Comparison of ENCODE assay signal across 1 cellular context in the genomic region with DNA sequence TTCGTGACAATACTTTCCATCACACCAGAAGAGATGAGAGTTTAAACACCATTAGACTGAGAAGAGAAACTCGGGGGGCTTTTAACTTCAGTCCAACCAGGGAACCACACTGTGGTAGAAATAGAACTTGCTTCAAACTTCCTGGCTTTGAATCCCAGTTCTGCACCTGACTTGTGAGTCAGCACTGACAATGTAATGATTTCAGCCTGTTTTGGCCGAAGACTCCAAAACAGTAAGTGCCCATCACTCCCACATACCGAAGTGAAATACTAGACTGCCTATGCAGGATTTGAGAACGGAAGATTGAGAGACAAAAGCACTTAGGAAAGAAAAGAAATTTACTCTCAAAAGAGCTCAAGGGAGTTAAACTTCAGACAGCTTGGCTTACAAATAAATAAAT.
A peak's percentile ranks its signal among the peaks of the same experiment; 100 is the strongest.
TF ChIP-seq lines count a peak whose summit lies in the region.

No MANE protein-coding gene starts in this region.

TF ChIP-seq in SK-N-SH, 30 proteins besides CTCF, POLR2A, EP300 and RAD21 (continued from another document):
- no peak for TF ChIP-seq FOXM1 (IDR thresholded peaks at IDR 0.05; ENCODE audit: low read depth)
- peak; percentile 44 for TF ChIP-seq TCF12 (IDR thresholded peaks at IDR 0.05)
- TF ChIP-seq, protein P1, sequence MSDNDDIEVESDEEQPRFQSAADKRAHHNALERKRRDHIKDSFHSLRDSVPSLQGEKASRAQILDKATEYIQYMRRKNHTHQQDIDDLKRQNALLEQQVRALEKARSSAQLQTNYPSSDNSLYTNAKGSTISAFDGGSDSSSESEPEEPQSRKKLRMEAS (IDR thresholded peaks at IDR 0.05; ENCODE audit: low read depth): no peak
- no peak for TF ChIP-seq TAF1 (IDR thresholded peaks at IDR 0.05; ENCODE audit: borderline replicate concordance, low read depth, low read length)
- no peak for TF ChIP-seq MEF2A (IDR thresholded peaks at IDR 0.05; ENCODE audit: borderline replicate concordance, low read depth)
- TF ChIP-seq, protein P2, sequence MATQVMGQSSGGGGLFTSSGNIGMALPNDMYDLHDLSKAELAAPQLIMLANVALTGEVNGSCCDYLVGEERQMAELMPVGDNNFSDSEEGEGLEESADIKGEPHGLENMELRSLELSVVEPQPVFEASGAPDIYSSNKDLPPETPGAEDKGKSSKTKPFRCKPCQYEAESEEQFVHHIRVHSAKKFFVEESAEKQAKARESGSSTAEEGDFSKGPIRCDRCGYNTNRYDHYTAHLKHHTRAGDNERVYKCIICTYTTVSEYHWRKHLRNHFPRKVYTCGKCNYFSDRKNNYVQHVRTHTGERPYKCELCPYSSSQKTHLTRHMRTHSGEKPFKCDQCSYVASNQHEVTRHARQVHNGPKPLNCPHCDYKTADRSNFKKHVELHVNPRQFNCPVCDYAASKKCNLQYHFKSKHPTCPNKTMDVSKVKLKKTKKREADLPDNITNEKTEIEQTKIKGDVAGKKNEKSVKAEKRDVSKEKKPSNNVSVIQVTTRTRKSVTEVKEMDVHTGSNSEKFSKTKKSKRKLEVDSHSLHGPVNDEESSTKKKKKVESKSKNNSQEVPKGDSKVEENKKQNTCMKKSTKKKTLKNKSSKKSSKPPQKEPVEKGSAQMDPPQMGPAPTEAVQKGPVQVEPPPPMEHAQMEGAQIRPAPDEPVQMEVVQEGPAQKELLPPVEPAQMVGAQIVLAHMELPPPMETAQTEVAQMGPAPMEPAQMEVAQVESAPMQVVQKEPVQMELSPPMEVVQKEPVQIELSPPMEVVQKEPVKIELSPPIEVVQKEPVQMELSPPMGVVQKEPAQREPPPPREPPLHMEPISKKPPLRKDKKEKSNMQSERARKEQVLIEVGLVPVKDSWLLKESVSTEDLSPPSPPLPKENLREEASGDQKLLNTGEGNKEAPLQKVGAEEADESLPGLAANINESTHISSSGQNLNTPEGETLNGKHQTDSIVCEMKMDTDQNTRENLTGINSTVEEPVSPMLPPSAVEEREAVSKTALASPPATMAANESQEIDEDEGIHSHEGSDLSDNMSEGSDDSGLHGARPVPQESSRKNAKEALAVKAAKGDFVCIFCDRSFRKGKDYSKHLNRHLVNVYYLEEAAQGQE (IDR thresholded peaks at IDR 0.05; ENCODE audit: low read depth, low read length): no peak
- TF ChIP-seq POLR2AphosphoS5 (IDR thresholded peaks at IDR 0.05; ENCODE audit: low read depth, low read length): no peak
- no peak for TF ChIP-seq EZH2phosphoT487 (IDR thresholded peaks at IDR 0.05; ENCODE audit: borderline replicate concordance, low read depth)
- no peak for TF ChIP-seq RCOR1 (IDR thresholded peaks at IDR 0.05; ENCODE audit: low read length)
- TF ChIP-seq MXI1 (IDR thresholded peaks at IDR 0.05; ENCODE audit: low read depth, low read length): no peak
- no peak for TF ChIP-seq RXRA (IDR thresholded peaks at IDR 0.05; ENCODE audit: borderline replicate concordance, low read depth)
- TF ChIP-seq GABPA (IDR thresholded peaks at IDR 0.05; ENCODE audit: low read depth): no peak
- no peak for TF ChIP-seq GATA2 (CRISPR knock-in tag; IDR thresholded peaks at IDR 0.05)
- TF ChIP-seq NRF1 (IDR thresholded peaks at IDR 0.05; ENCODE audit: low read depth, low read length): no peak
- no peak for TF ChIP-seq CHD2 (IDR thresholded peaks at IDR 0.05; ENCODE audit: low read length, partially characterized antibody)
- TF ChIP-seq, protein P3, sequence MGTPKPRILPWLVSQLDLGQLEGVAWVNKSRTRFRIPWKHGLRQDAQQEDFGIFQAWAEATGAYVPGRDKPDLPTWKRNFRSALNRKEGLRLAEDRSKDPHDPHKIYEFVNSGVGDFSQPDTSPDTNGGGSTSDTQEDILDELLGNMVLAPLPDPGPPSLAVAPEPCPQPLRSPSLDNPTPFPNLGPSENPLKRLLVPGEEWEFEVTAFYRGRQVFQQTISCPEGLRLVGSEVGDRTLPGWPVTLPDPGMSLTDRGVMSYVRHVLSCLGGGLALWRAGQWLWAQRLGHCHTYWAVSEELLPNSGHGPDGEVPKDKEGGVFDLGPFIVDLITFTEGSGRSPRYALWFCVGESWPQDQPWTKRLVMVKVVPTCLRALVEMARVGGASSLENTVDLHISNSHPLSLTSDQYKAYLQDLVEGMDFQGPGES (IDR thresholded peaks at IDR 0.05; ENCODE audit: low read depth, low read length): no peak
- TF ChIP-seq, protein P4, sequence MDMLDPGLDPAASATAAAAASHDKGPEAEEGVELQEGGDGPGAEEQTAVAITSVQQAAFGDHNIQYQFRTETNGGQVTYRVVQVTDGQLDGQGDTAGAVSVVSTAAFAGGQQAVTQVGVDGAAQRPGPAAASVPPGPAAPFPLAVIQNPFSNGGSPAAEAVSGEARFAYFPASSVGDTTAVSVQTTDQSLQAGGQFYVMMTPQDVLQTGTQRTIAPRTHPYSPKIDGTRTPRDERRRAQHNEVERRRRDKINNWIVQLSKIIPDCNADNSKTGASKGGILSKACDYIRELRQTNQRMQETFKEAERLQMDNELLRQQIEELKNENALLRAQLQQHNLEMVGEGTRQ (IDR thresholded peaks at IDR 0.05; ENCODE audit: borderline replicate concordance, low read depth, low read length): no peak
- TF ChIP-seq JUND (IDR thresholded peaks at IDR 0.05): peak; percentile 7; the same call in 1 of the 2 replicates
